Comparison of ENCODE assay signal across 1 cellular context in the genomic region with DNA sequence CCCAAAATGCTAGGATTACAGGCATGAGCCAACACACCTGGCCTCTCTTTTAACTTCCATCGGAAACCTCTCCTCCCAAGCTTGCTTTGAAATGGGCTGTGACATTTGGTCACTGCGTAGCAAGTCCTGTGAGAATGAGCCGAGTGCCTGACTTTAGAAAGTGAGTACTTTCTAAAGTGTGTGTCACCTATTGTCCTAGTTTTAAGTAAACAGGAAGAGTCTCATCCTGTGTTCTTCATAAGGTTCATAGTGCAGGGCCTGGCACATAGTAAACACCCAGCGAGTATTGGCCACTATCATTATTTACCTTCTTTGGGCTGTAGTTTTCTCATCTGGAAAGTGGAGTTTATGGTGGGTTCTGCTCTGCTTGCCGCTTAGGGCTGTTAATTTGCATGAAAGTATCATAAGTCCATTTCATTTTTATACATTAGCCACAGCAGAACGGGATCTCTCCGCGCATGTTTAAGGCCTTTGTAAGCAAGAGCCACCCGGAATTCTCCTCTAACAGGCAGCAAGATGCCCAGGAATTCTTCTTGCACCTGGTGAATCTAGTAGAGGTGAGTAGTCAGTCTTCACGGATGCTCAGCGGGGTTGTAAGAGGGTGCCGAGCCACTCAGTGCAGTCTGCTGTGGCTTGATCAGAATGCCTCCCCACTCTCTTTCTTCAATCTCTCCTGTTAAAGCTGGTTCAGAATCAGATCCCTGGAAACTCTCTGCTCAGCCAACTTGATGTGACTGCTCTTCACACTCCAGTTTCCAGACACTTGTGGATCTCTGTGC.
A peak's percentile ranks its signal among the peaks of the same experiment; 100 is the strongest.
TF ChIP-seq lines count a peak whose summit lies in the region.

No MANE protein-coding gene starts in this region.

TF ChIP-seq in HepG2, 621 proteins besides CTCF, POLR2A, EP300 and RAD21 (continued from another document and continues in another):
- TF ChIP-seq, protein P1, sequence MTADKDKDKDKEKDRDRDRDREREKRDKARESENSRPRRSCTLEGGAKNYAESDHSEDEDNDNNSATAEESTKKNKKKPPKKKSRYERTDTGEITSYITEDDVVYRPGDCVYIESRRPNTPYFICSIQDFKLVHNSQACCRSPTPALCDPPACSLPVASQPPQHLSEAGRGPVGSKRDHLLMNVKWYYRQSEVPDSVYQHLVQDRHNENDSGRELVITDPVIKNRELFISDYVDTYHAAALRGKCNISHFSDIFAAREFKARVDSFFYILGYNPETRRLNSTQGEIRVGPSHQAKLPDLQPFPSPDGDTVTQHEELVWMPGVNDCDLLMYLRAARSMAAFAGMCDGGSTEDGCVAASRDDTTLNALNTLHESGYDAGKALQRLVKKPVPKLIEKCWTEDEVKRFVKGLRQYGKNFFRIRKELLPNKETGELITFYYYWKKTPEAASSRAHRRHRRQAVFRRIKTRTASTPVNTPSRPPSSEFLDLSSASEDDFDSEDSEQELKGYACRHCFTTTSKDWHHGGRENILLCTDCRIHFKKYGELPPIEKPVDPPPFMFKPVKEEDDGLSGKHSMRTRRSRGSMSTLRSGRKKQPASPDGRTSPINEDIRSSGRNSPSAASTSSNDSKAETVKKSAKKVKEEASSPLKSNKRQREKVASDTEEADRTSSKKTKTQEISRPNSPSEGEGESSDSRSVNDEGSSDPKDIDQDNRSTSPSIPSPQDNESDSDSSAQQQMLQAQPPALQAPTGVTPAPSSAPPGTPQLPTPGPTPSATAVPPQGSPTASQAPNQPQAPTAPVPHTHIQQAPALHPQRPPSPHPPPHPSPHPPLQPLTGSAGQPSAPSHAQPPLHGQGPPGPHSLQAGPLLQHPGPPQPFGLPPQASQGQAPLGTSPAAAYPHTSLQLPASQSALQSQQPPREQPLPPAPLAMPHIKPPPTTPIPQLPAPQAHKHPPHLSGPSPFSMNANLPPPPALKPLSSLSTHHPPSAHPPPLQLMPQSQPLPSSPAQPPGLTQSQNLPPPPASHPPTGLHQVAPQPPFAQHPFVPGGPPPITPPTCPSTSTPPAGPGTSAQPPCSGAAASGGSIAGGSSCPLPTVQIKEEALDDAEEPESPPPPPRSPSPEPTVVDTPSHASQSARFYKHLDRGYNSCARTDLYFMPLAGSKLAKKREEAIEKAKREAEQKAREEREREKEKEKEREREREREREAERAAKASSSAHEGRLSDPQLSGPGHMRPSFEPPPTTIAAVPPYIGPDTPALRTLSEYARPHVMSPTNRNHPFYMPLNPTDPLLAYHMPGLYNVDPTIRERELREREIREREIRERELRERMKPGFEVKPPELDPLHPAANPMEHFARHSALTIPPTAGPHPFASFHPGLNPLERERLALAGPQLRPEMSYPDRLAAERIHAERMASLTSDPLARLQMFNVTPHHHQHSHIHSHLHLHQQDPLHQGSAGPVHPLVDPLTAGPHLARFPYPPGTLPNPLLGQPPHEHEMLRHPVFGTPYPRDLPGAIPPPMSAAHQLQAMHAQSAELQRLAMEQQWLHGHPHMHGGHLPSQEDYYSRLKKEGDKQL (CRISPR knock-in tag; IDR thresholded peaks at IDR 0.05; ENCODE audit: low read depth) = peak; percentile 79
- TF ChIP-seq ZBTB7B (CRISPR knock-in tag; IDR thresholded peaks at IDR 0.05) (0 out of 2 replicates have a peak, but pooled peaks have one; percentile 47), LCORL (IDR thresholded peaks at IDR 0.05) (no peak), LCORL (CRISPR knock-in tag; IDR thresholded peaks at IDR 0.05) (peak; percentile 92), PHF20 (CRISPR knock-in tag; IDR thresholded peaks at IDR 0.05) (no peak), FOXA3 (CRISPR knock-in tag; IDR thresholded peaks at IDR 0.05) (peak; percentile 98), ZZZ3 (CRISPR knock-in tag; IDR thresholded peaks at IDR 0.05; ENCODE audit: borderline replicate concordance) (no peak), GZF1 (CRISPR knock-in tag; IDR thresholded peaks at IDR 0.05) (no peak), ZNF891 (CRISPR knock-in tag; IDR thresholded peaks at IDR 0.05) (no peak), HOXA5 (CRISPR knock-in tag; IDR thresholded peaks at IDR 0.05) (peak; percentile 86), ATF7-NPFF (CRISPR knock-in tag; IDR thresholded peaks at IDR 0.05; ENCODE audit: low read depth) (no peak), MAFF (IDR thresholded peaks at IDR 0.05; ENCODE audit: low read depth, low read length) (no peak), IRF2 (CRISPR knock-in tag; IDR thresholded peaks at IDR 0.05) (peak; percentile 86), YEATS2 (CRISPR knock-in tag; IDR thresholded peaks at IDR 0.05; ENCODE audit: borderline replicate concordance) (no peak; the same call in 1 of the 2 replicates), ZNF883 (CRISPR knock-in tag; IDR thresholded peaks at IDR 0.05; ENCODE audit: not compliant biosample characterization) (no peak)
- TF ChIP-seq, protein P2, sequence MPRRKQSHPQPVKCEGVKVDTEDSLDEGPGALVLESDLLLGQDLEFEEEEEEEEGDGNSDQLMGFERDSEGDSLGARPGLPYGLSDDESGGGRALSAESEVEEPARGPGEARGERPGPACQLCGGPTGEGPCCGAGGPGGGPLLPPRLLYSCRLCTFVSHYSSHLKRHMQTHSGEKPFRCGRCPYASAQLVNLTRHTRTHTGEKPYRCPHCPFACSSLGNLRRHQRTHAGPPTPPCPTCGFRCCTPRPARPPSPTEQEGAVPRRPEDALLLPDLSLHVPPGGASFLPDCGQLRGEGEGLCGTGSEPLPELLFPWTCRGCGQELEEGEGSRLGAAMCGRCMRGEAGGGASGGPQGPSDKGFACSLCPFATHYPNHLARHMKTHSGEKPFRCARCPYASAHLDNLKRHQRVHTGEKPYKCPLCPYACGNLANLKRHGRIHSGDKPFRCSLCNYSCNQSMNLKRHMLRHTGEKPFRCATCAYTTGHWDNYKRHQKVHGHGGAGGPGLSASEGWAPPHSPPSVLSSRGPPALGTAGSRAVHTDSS (CRISPR knock-in tag; conservative IDR thresholded peaks at IDR 0.05) = 0 out of 2 replicates have a peak, but pooled peaks have one; percentile 45
- TF ChIP-seq, protein P3, sequence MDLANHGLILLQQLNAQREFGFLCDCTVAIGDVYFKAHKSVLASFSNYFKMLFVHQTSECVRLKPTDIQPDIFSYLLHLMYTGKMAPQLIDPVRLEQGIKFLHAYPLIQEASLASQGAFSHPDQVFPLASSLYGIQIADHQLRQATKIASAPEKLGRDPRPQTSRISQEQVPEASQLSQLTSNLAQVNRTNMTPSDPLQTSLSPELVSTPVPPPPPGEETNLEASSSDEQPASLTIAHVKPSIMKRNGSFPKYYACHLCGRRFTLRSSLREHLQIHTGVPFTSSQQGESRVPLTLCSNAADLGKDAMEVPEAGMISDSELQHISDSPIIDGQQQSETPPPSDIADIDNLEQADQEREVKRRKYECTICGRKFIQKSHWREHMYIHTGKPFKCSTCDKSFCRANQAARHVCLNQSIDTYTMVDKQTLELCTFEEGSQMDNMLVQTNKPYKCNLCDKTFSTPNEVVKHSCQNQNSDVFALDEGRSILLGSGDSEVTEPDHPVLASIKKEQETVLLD (CRISPR knock-in tag; IDR thresholded peaks at IDR 0.05; ENCODE audit: low read depth) = no peak
- TF ChIP-seq, protein P4, sequence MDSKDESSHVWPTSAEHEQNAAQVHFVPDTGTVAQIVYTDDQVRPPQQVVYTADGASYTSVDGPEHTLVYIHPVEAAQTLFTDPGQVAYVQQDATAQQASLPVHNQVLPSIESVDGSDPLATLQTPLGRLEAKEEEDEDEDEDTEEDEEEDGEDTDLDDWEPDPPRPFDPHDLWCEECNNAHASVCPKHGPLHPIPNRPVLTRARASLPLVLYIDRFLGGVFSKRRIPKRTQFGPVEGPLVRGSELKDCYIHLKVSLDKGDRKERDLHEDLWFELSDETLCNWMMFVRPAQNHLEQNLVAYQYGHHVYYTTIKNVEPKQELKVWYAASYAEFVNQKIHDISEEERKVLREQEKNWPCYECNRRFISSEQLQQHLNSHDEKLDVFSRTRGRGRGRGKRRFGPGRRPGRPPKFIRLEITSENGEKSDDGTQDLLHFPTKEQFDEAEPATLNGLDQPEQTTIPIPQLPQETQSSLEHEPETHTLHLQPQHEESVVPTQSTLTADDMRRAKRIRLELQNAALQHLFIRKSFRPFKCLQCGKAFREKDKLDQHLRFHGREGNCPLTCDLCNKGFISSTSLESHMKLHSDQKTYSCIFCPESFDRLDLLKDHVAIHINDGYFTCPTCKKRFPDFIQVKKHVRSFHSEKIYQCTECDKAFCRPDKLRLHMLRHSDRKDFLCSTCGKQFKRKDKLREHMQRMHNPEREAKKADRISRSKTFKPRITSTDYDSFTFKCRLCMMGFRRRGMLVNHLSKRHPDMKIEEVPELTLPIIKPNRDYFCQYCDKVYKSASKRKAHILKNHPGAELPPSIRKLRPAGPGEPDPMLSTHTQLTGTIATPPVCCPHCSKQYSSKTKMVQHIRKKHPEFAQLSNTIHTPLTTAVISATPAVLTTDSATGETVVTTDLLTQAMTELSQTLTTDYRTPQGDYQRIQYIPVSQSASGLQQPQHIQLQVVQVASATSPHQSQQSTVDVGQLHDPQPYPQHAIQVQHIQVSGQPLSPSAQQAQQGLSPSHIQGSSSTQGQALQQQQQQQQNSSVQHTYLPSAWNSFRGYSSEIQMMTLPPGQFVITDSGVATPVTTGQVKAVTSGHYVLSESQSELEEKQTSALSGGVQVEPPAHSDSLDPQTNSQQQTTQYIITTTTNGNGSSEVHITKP (CRISPR knock-in tag; IDR thresholded peaks at IDR 0.05; ENCODE audit: low read depth) = no peak
- TF ChIP-seq, protein P5, sequence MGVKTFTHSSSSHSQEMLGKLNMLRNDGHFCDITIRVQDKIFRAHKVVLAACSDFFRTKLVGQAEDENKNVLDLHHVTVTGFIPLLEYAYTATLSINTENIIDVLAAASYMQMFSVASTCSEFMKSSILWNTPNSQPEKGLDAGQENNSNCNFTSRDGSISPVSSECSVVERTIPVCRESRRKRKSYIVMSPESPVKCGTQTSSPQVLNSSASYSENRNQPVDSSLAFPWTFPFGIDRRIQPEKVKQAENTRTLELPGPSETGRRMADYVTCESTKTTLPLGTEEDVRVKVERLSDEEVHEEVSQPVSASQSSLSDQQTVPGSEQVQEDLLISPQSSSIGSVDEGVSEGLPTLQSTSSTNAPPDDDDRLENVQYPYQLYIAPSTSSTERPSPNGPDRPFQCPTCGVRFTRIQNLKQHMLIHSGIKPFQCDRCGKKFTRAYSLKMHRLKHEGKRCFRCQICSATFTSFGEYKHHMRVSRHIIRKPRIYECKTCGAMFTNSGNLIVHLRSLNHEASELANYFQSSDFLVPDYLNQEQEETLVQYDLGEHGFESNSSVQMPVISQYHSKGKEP (CRISPR knock-in tag; IDR thresholded peaks at IDR 0.05) = no peak
- TF ChIP-seq, protein P6, sequence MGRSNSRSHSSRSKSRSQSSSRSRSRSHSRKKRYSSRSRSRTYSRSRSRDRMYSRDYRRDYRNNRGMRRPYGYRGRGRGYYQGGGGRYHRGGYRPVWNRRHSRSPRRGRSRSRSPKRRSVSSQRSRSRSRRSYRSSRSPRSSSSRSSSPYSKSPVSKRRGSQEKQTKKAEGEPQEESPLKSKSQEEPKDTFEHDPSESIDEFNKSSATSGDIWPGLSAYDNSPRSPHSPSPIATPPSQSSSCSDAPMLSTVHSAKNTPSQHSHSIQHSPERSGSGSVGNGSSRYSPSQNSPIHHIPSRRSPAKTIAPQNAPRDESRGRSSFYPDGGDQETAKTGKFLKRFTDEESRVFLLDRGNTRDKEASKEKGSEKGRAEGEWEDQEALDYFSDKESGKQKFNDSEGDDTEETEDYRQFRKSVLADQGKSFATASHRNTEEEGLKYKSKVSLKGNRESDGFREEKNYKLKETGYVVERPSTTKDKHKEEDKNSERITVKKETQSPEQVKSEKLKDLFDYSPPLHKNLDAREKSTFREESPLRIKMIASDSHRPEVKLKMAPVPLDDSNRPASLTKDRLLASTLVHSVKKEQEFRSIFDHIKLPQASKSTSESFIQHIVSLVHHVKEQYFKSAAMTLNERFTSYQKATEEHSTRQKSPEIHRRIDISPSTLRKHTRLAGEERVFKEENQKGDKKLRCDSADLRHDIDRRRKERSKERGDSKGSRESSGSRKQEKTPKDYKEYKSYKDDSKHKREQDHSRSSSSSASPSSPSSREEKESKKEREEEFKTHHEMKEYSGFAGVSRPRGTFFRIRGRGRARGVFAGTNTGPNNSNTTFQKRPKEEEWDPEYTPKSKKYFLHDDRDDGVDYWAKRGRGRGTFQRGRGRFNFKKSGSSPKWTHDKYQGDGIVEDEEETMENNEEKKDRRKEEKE (IDR thresholded peaks at IDR 0.05) = no peak
- TF ChIP-seq, protein P7, sequence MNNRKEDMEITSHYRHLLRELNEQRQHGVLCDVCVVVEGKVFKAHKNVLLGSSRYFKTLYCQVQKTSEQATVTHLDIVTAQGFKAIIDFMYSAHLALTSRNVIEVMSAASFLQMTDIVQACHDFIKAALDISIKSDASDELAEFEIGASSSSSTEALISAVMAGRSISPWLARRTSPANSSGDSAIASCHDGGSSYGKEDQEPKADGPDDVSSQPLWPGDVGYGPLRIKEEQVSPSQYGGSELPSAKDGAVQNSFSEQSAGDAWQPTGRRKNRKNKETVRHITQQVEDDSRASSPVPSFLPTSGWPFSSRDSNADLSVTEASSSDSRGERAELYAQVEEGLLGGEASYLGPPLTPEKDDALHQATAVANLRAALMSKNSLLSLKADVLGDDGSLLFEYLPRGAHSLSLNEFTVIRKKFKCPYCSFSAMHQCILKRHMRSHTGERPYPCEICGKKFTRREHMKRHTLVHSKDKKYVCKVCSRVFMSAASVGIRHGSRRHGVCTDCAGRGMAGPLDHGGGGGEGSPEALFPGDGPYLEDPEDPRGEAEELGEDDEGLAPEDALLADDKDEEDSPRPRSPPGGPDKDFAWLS (CRISPR knock-in tag; IDR thresholded peaks at IDR 0.05; ENCODE audit: borderline replicate concordance) = no peak
